ENCODE assay signal across 27 cellular contexts in the genomic region with DNA sequence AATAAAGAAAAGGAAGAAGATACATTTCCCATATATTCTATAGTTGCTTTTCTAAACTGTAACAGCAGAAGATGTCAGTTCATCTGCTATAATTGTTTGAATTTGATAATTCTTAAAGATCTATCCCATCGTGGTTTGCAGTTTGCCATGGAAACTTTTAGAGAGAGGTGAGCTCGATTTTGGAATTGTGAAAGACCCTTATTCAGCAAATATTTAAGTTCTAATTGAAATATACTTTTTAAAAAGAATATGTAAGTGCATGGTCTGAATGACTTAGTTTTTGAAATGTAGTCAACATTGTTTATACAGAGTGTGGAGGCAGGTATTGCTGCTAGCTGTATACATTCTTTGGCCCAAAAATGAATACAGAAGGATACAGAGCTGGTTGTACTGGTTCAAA.
"Had no signal": no experiment of that assay in that cellular context is flagged by ENCODE, and none has a peak within 500 bp of the region (broad histone marks: within the 10 kb centered on the region; RNA-seq: fewer than 3 reads in every experiment).

No MANE protein-coding gene starts in this region.

- ATAC-seq: activated CD4-positive, alpha-beta T cell treated with anti-CD3 and anti-CD28 coated beads for 36 hours; activated naive CD8-positive, alpha-beta T cell treated with anti-CD3 and anti-CD28 coated beads, Interleukin-2, amount 50 U/mL, for 24 hours; esophagus mucosa; T-helper 17 cell had no signal

- H3K27ac ChIP-seq: adrenal gland, ascending aorta, breast epithelium, cardiac muscle cell had no signal

- H3K27me3 ChIP-seq: adrenal gland, ascending aorta, breast epithelium, cardiac muscle cell had no signal

- H3K36me3 ChIP-seq: breast epithelium had no signal

- DNase-seq: activated CD4-positive, alpha-beta memory T cell treated with anti-CD3 and anti-CD28 coated beads, Interleukin-2, amount 10 ng/mL, durations not matched to agents 7 days and 5 days; activated CD4-positive, alpha-beta T cell treated with anti-CD3 and anti-CD28 coated beads for 36 hours; activated CD4-positive, alpha-beta T cell treated with anti-CD3 and anti-CD28 coated beads, Interleukin-2, amount 10 ng/mL, durations not matched to agents 7 days and 5 days; activated CD4-positive, alpha-beta T cell treated with anti-CD3 and anti-CD28 coated beads, Interleukin-2, amount 50 U/mL, for 4 hours; activated CD4-positive, CD25-positive, alpha-beta regulatory T cell; activated CD4-positive, CD25-positive, alpha-beta regulatory T cell treated with anti-CD3 and anti-CD28 coated beads, Interleukin-2, amount 50 U/mL, for 72 hours; activated CD8-positive, alpha-beta memory T cell treated with anti-CD3 and anti-CD28 coated beads, Interleukin-2, amount 50 U/mL, for 48 hours; activated effector memory CD4-positive, alpha-beta T cell treated with anti-CD3 and anti-CD28 coated beads, Interleukin-2, amount 50 U/mL, for 16 hours; activated naive CD4-positive, alpha-beta T cell treated with anti-CD3 and anti-CD28 coated beads for 36 hours; activated naive CD8-positive, alpha-beta T cell treated with anti-CD3 and anti-CD28 coated beads for 36 hours; activated naive CD8-positive, alpha-beta T cell treated with anti-CD3 and anti-CD28 coated beads, Interleukin-2, amount 50 U/mL, for 24 hours; activated T-cell treated with anti-CD3 and anti-CD28 coated beads for 4 hours; activated T-cell treated with anti-CD3 and anti-CD28 coated beads, Interleukin-2, amount 50 U/mL, for 24 hours; adrenal gland; amygdala; effector memory CD4-positive, alpha-beta T cell; endodermal cell; foreskin fibroblast; T-helper 1 cell; T-helper 17 cell; T1000 had no signal

- H3K9me3 ChIP-seq: adrenal gland, ascending aorta, breast epithelium had no signal

- FAIRE-seq: colon, frontal cortex had no signal

- H3K4me1 ChIP-seq: adrenal gland, ascending aorta, breast epithelium had no signal

- H3K4me3 ChIP-seq: adrenal gland, ascending aorta, breast epithelium, cardiac muscle cell had no signal
